17 cellular contexts compared by ENCODE assay signal in genomic region chr17:1196946-1197345, GRCh38. TPM values are rescaled to one million over a fixed set of nuclear protein-coding genes. Genes with fewer than 3 reads are reported as not detected.
A peak's percentile ranks its signal among the peaks of the same experiment; 100 is the strongest.
DNase-seq lines count a peak whose midpoint lies in the region; ATAC-seq and TF ChIP-seq lines count a peak whose summit lies in the region.
"Had no signal": no experiment of that assay in that cellular context is flagged by ENCODE, and none has a peak within 500 bp of the region (broad histone marks: within the 10 kb centered on the region; RNA-seq: fewer than 3 reads in every experiment).

No MANE protein-coding gene starts in this region.

- BruUV-seq in MCF 10A (replicated peaks; lab: Mats Ljungman, UMichigan) = no TSS peak

- CTCF ChIA-PET in MCF 10A (lab: Yijun Ruan, JAX) = interaction anchor here (6.7 kb wide), 1 partner anchor 9 kb away, joined by 41 read pairs; no protein-coding TSS in a partner anchor
- CTCF ChIA-PET in HEK293T (lab: Yijun Ruan, JAX) = interaction anchor here (3.0 kb wide), 1 partner anchor 9 kb away, joined by 18 read pairs; no protein-coding TSS in a partner anchor

- TF ChIP-seq EP300 in upper lobe of left lung (IDR thresholded peaks at IDR 0.05) = no peak

- no peaks in the 10 kb centered on the region for H3K9me3 Mint-ChIP-seq in MCF 10A (ENCODE audit: unreplicated experiment)
- H3K9me3 Mint-ChIP-seq: activated naive CD4-positive, alpha-beta T cell treated with anti-CD3 and anti-CD28 coated beads, Interleukin-2, amount 50 U/mL, for 24 hours; neural progenitor cell; T-helper 1 cell treated with Interleukin-12 subunit alpha and Interleukin-12 subunit beta and Interleukin-4 antibody, amounts not matched to agents 30 μg/mL and 1 μg/mL, for 36 hours had no signal

- peak overlapping the region; percentile 45 to 88 for H3K27ac ChIP-seq in breast epithelium
- peak overlapping the region; percentile 64 for H3K27ac ChIP-seq in adipose tissue (ENCODE audit: low read depth, low read length)
- peak overlapping the region; percentile 51 to 80 for H3K27ac ChIP-seq in mucosa of rectum (ENCODE audit: low read depth in 2 of 2, low read length in 2 of 2)
- H3K27ac ChIP-seq in upper lobe of left lung = peak overlapping the region in 3 of 4 donors; percentile 74 to 82 (median 77)
- H3K27ac ChIP-seq: cardiac muscle cell, neural progenitor cell had no signal

- no peak for ATAC-seq in upper lobe of left lung (ENCODE audit: low FRiP score in 2 of 2)

- no peaks in the 10 kb centered on the region for H3K27me3 Mint-ChIP-seq in MCF 10A (ENCODE audit: insufficient read depth, unreplicated experiment)
- H3K27me3 Mint-ChIP-seq: activated naive CD4-positive, alpha-beta T cell treated with anti-CD3 and anti-CD28 coated beads, Interleukin-2, amount 50 U/mL, for 24 hours had no signal

- no peak for DNase-seq in breast epithelium (ENCODE audit: low spot score in 2 of 2)
- no peak for DNase-seq in MCF 10A (ENCODE audit: unreplicated experiment)
- no peak for DNase-seq in upper lobe of left lung
- DNase-seq in HEK293T (ENCODE audit: extremely low spot score) = no peak
- no peak for DNase-seq in stimulated activated CD4-positive, alpha-beta T cell treated with anti-CD3 and anti-CD28 coated beads, Interleukin-4, amount 100 ng/mL, for 4 hours
- DNase-seq in stimulated activated CD4-positive, alpha-beta T cell treated with anti-CD3 and anti-CD28 coated beads, Interleukin-4, amount 100 ng/mL, for 1 hour = no peak
- DNase-seq: ACHN; activated CD4-positive, CD25-positive, alpha-beta regulatory T cell; activated CD8-positive, alpha-beta memory T cell treated with anti-CD3 and anti-CD28 coated beads, Interleukin-2, amount 50 U/mL, for 48 hours; mammary epithelial cell; NCI-H1048 had no signal

- no peaks in the 10 kb centered on the region for H3K27me3 ChIP-seq in breast epithelium
- H3K27me3 ChIP-seq in mucosa of rectum (ENCODE audit: control insufficient read depth in 2 of 2, insufficient read depth in 2 of 2, low read length in 2 of 2) = no peaks in the 10 kb centered on the region
- no peaks in the 10 kb centered on the region for H3K27me3 ChIP-seq in upper lobe of left lung
- H3K27me3 ChIP-seq: cardiac muscle cell, neural progenitor cell had no signal

- TF ChIP-seq POLR2A in breast epithelium (IDR thresholded peaks at IDR 0.05) (no peak), upper lobe of left lung (IDR thresholded peaks at IDR 0.05) (no peak)

- H3K4me3 ChIP-seq in breast epithelium = no peak overlapping the region
- no peak overlapping the region for H3K4me3 ChIP-seq in mucosa of rectum (ENCODE audit: low read length in 2 of 2)
- H3K4me3 ChIP-seq in upper lobe of left lung = no peak overlapping the region
- H3K4me3 ChIP-seq: cardiac muscle cell, neural progenitor cell had no signal

- POLR2A ChIA-PET in MCF 10A (lab: Yijun Ruan, JAX) = no interaction called here
- POLR2A ChIA-PET in HEK293T (lab: Yijun Ruan, JAX) = no interaction called here

- no peak for TF ChIP-seq CTCF in breast epithelium (IDR thresholded peaks at IDR 0.05)
- no peak for TF ChIP-seq CTCF in MCF 10A (IDR thresholded peaks at IDR 0.05; ENCODE audit: unreplicated experiment)
- TF ChIP-seq CTCF in upper lobe of left lung (IDR thresholded peaks at IDR 0.05) = no peak

- H3K4me1 Mint-ChIP-seq in MCF 10A (ENCODE audit: insufficient read depth, unreplicated experiment) = no peaks in the 10 kb centered on the region

- H3K9ac ChIP-seq in mucosa of rectum (ENCODE audit: low read depth in 1 of 2, low read length in 2 of 2) = no peak overlapping the region
- H3K9ac ChIP-seq: neural progenitor cell had no signal

- 72 to 85% (median 84%) methylated on average over 14 of the region's 14 CpGs for WGBS in adipose tissue, 3 donors
- 82 to 86% methylated on average over 14 of the region's 14 CpGs for WGBS in upper lobe of left lung, 2 donors

- intact Hi-C loops in breast epithelium (cut with DNase I; ENCODE audit: low total_unique reads) (no loop called here), MCF 10A (cut with micrococcal nuclease) (no loop called here)

- H3K27ac Mint-ChIP-seq in MCF 10A (ENCODE audit: low read depth, unreplicated experiment) = no peak overlapping the region
- H3K27ac Mint-ChIP-seq: activated naive CD4-positive, alpha-beta T cell treated with anti-CD3 and anti-CD28 coated beads, Interleukin-2, amount 50 U/mL, for 24 hours; neural progenitor cell had no signal

- H3K36me3 ChIP-seq in breast epithelium (no peaks in the 10 kb centered on the region), mucosa of rectum (ENCODE audit: control insufficient read depth in 2 of 2, insufficient read depth in 2 of 2, low read length in 2 of 2) (no peaks in the 10 kb centered on the region), upper lobe of left lung (no peaks in the 10 kb centered on the region)
- H3K36me3 ChIP-seq: cardiac muscle cell, neural progenitor cell had no signal

- H3K36me3 Mint-ChIP-seq in MCF 10A (ENCODE audit: insufficient read depth, unreplicated experiment) = no peaks in the 10 kb centered on the region
- H3K36me3 Mint-ChIP-seq: activated naive CD4-positive, alpha-beta T cell treated with anti-CD3 and anti-CD28 coated beads, Interleukin-2, amount 50 U/mL, for 24 hours; neural progenitor cell had no signal

- no peaks in the 10 kb centered on the region for H3K9me3 ChIP-seq in breast epithelium
- H3K9me3 ChIP-seq in mucosa of rectum (ENCODE audit: control insufficient read depth in 2 of 2, low read length in 2 of 2) = no peaks in the 10 kb centered on the region
- no peaks in the 10 kb centered on the region for H3K9me3 ChIP-seq in upper lobe of left lung

- H3K4me1 ChIP-seq in breast epithelium (no peaks in the 10 kb centered on the region), mucosa of rectum (ENCODE audit: control insufficient read depth in 2 of 2, insufficient read depth in 2 of 2, low read length in 2 of 2) (peaks cover 7% of the 10 kb centered on the region in 2 donors), upper lobe of left lung (peaks cover 17 to 51% (median 26%) of the 10 kb centered on the region in 4 donors)

- no peak overlapping the region for H3K4me3 Mint-ChIP-seq in MCF 10A (ENCODE audit: unreplicated experiment)
- H3K4me3 Mint-ChIP-seq: activated naive CD4-positive, alpha-beta T cell treated with anti-CD3 and anti-CD28 coated beads, Interleukin-2, amount 50 U/mL, for 24 hours; neural progenitor cell had no signal

TF ChIP-seq in HEK293T, 16 proteins besides CTCF, POLR2A, EP300 and RAD21:
- TF ChIP-seq SP1 (IDR thresholded peaks at IDR 0.05) (no peak), FOXA1 (IDR thresholded peaks at IDR 0.05) (no peak), CTBP1 (IDR thresholded peaks at IDR 0.05; ENCODE audit: borderline replicate concordance) (no peak), LEF1 (IDR thresholded peaks at IDR 0.05; ENCODE audit: borderline replicate concordance) (no peak), SUZ12 (IDR thresholded peaks at IDR 0.05) (no peak), ARNT (IDR thresholded peaks at IDR 0.05) (no peak), NFRKB (IDR thresholded peaks at IDR 0.05) (no peak), HDGF (IDR thresholded peaks at IDR 0.05; ENCODE audit: borderline replicate concordance) (no peak), ELF4 (IDR thresholded peaks at IDR 0.05) (no peak), FOXM1 (IDR thresholded peaks at IDR 0.05; ENCODE audit: borderline replicate concordance) (no peak), BHLHE40 (IDR thresholded peaks at IDR 0.05; ENCODE audit: borderline replicate concordance) (no peak), TARDBP (IDR thresholded peaks at IDR 0.05) (no peak), L3MBTL2 (conservative IDR thresholded peaks at IDR 0.05) (no peak), FOXK2 (IDR thresholded peaks at IDR 0.05) (no peak), PKNOX1 (IDR thresholded peaks at IDR 0.05) (no peak), ZNF384 (IDR thresholded peaks at IDR 0.05) (no peak)

RNA-seq across cellular contexts. Expression of gene ABR, which starts 17.2 kb away (rescaled TPM):
- total RNA-seq in breast epithelium (10 to 100 TPM; 63.5 to 77.0 (median 75.0) TPM), MCF 10A (2022) (44.7 and 54.2 TPM in 2 replicates), upper lobe of left lung (100 to 1,000 TPM; 117 to 645 (median 206) TPM)
- 10 to 100 TPM; 14.7 to 62.4 (median 36.4) TPM for polyA plus RNA-seq in adipose tissue
